Comparison of ENCODE assay signal across 22 cellular contexts in genomic region chr18:8783994-8784530, GRCh38.
DNase-seq lines count a peak whose midpoint lies in the region; ATAC-seq, FAIRE-seq and TF ChIP-seq lines count a peak whose summit lies in the region.
"Had no signal": no experiment of that assay in that cellular context is flagged by ENCODE, and none has a peak within 500 bp of the region (broad histone marks: within the 10 kb centered on the region; RNA-seq: fewer than 3 reads in every experiment).

No MANE protein-coding gene starts in this region.

- H3K4me1 Mint-ChIP-seq in activated CD8-positive, alpha-beta memory T cell treated with anti-CD3 and anti-CD28 coated beads, Interleukin-2, amount 10 ng/mL, durations not matched to agents 7 days and 5 days, result no peaks in the 10 kb centered on the region

- no peak overlapping the region for H4K5ac ChIP-seq in H1 (ENCODE audit: insufficient read length, low read depth, low read length)

- H3K79me1 ChIP-seq in H1 (ENCODE audit: low read depth, low read length) (no peaks in the 10 kb centered on the region; the same call in 1 of the 2 replicates), neuronal stem cell (ENCODE audit: low read depth, low read length) (no peaks in the 10 kb centered on the region)

- H3K4me3 ChIP-seq in BLaER1 treated with 17β-estradiol and CSF1 and Interleukin-3, amounts not matched to agents 10 nM and 100 nM, result peak overlapping the region; percentile 32 to 94 (median 64)
- H3K4me3 ChIP-seq in H1 (ENCODE audit: extremely low read depth in 1 of 4, insufficient read depth in 2 of 4, low read depth in 3 of 4, low read length in 4 of 4) (no peak overlapping the region), neuronal stem cell (ENCODE audit: low read length in 2 of 2) (no peak overlapping the region)
- H3K4me3 ChIP-seq: GM23338 had no signal

- no peak overlapping the region for H2BK15ac ChIP-seq in H1 (ENCODE audit: low read length)
- H2BK15ac ChIP-seq in neuronal stem cell (ENCODE audit: low read length), result no peak overlapping the region

- H4K20me1 ChIP-seq in BLaER1 treated with 17β-estradiol and CSF1 and Interleukin-3, amounts not matched to agents 10 nM and 100 nM, result peaks cover 0 to 33% (median 0%) of the 10 kb centered on the region in 11 experiments; a peak in 3 of 22 replicates
- no peaks in the 10 kb centered on the region for H4K20me1 ChIP-seq in H1 (replicated peaks in 1 of 2; ENCODE audit: control insufficient read depth in 1 of 2, insufficient read depth in 2 of 2, low read length in 2 of 2)

- H3K27ac Mint-ChIP-seq in activated CD8-positive, alpha-beta memory T cell treated with anti-CD3 and anti-CD28 coated beads, Interleukin-2, amount 10 ng/mL, durations not matched to agents 7 days and 5 days, result no peak overlapping the region
- H3K27ac Mint-ChIP-seq: B cell; CD4-positive, alpha-beta T cell; HFFc6 had no signal

- peak overlapping the region; percentile 86 to 99 (median 94) for H3K4me2 ChIP-seq in BLaER1 treated with 17β-estradiol and CSF1 and Interleukin-3, amounts not matched to agents 10 nM and 100 nM
- H3K4me2 ChIP-seq in H1 (ENCODE audit: insufficient read depth in 1 of 2, low read depth in 2 of 2, low read length in 2 of 2) (no peak overlapping the region), neuronal stem cell (ENCODE audit: insufficient read depth, low read length, poor library complexity, severe bottlenecking) (no peak overlapping the region)
- H3K4me2 ChIP-seq: GM23338 had no signal

- no peak overlapping the region for H3K56ac ChIP-seq in H1 (replicated peaks; ENCODE audit: insufficient read length, low read depth, low read length)

- H3K27me3 ChIP-seq in BLaER1 treated with 17β-estradiol and CSF1 and Interleukin-3, amounts not matched to agents 10 nM and 100 nM, result peaks cover 0 to 97% (median 0%) of the 10 kb centered on the region in 11 experiments; a peak in 7 of 22 replicates
- H3K27me3 ChIP-seq in H1 (replicated peaks in 1 of 4; ENCODE audit: control insufficient read depth in 3 of 4, extremely low read depth in 1 of 4, insufficient read depth in 3 of 4, low read length in 3 of 4) (no peaks in the 10 kb centered on the region), neuronal stem cell (ENCODE audit: control insufficient read depth in 3 of 3, insufficient read depth in 3 of 3, low read depth in 1 of 3, low read length in 3 of 3) (no peaks in the 10 kb centered on the region)

- DNase-seq in H1 (ENCODE audit: low read depth in 1 of 2, low spot score in 2 of 2) (no peak), neuronal stem cell (ENCODE audit: low spot score) (no peak), urothelium cell line (ENCODE audit: low spot score) (no peak), DMS53 treated with DMSO at 0.1 percent for 48 hours (lab: John Stamatoyannopoulos, UW; ENCODE audit: unreplicated experiment) (no peak)
- no peak for DNase-seq in activated CD8-positive, alpha-beta memory T cell treated with anti-CD3 and anti-CD28 coated beads, Interleukin-2, amount 10 ng/mL, durations not matched to agents 7 days and 5 days
- DNase-seq: Caco-2; CD4-positive, alpha-beta T cell; DMS53; GDM1; H7; HFFc6; KBM-7 had no signal

- TF ChIP-seq RAD21 in H1 (IDR thresholded peaks at IDR 0.05 in 1 of 2, conservative IDR thresholded peaks at IDR 0.05 in 1 of 2; ENCODE audit: low read depth in 2 of 2, low read length in 2 of 2), result no peak

- H4K91ac ChIP-seq in H1 (replicated peaks; ENCODE audit: insufficient read length, low read length) (no peak overlapping the region), neuronal stem cell (ENCODE audit: low read depth, low read length, poor library complexity) (peak overlapping the region; percentile 5)

- H3K23ac ChIP-seq in H1 (ENCODE audit: insufficient read length) (no peak overlapping the region), neuronal stem cell (ENCODE audit: low read depth, low read length, poor library complexity) (no peak overlapping the region)

- H2AFZ ChIP-seq in H1 (ENCODE audit: low read length), result no peak overlapping the region
- no peak overlapping the region for H2AFZ ChIP-seq in neuronal stem cell (ENCODE audit: low read length)
- H2AFZ ChIP-seq: GM23338 had no signal

- peaks cover 51 to 100% (median 90%) of the 10 kb centered on the region in 10 experiments for H3K4me1 ChIP-seq in BLaER1 treated with 17β-estradiol and CSF1 and Interleukin-3, amounts not matched to agents 10 nM and 100 nM
- peaks cover 0 to 2% (median 0%) of the 10 kb centered on the region in 4 experiments; a peak in 1 of 7 replicates for H3K4me1 ChIP-seq in H1 (replicated peaks in 1 of 4; ENCODE audit: control insufficient read depth in 3 of 4, insufficient read depth in 4 of 4, low read length in 3 of 4)
- H3K4me1 ChIP-seq in neuronal stem cell (ENCODE audit: control insufficient read depth in 2 of 2, insufficient read depth in 1 of 2, low read depth in 1 of 2, low read length in 2 of 2), result peaks cover 26 to 36% of the 10 kb centered on the region in 2 donors

- H3K9me3 Mint-ChIP-seq in activated CD8-positive, alpha-beta memory T cell treated with anti-CD3 and anti-CD28 coated beads, Interleukin-2, amount 10 ng/mL, durations not matched to agents 7 days and 5 days (ENCODE audit: low read depth), result no peaks in the 10 kb centered on the region
- H3K9me3 Mint-ChIP-seq: CD4-positive, alpha-beta T cell; GM23338; HFFc6; IgD-negative memory B cell had no signal

- TF ChIP-seq POLR2A in H1 (IDR thresholded peaks at IDR 0.05; ENCODE audit: control extremely low read depth in 1 of 2, low read depth in 2 of 2, low read length in 2 of 2), result no peak

- H3K27ac ChIP-seq in BLaER1 treated with 17β-estradiol and CSF1 and Interleukin-3, amounts not matched to agents 10 nM and 100 nM, result peak overlapping the region in 9 of 11 experiments; percentile 53 to 93 (median 84); a peak in 18 of 22 replicates
- H3K27ac ChIP-seq in H1 (ENCODE audit: low read depth, low read length) (no peak overlapping the region), neuronal stem cell (replicated peaks; ENCODE audit: low read length) (no peak overlapping the region)
- H3K27ac ChIP-seq: C4-2B had no signal

- H4K8ac ChIP-seq in H1 (ENCODE audit: extremely low read depth, insufficient read depth, low read length), result peak overlapping the region; percentile 9; the same call in 1 of the 2 replicates
- no peak overlapping the region for H4K8ac ChIP-seq in neuronal stem cell (ENCODE audit: low read depth, low read length)

- H3K14ac ChIP-seq in H1 (ENCODE audit: insufficient read length) (no peak overlapping the region), neuronal stem cell (ENCODE audit: low read length) (no peak overlapping the region)

- H2AK5ac ChIP-seq in H1 (ENCODE audit: low read depth, low read length) (no peak overlapping the region), neuronal stem cell (ENCODE audit: low read depth, low read length) (peak overlapping the region; percentile 29)

- no peak overlapping the region for H2BK20ac ChIP-seq in H1 (ENCODE audit: low read length)

- CTCF ChIA-PET in H1 (lab: Charles Lee; ENCODE audit: partially characterized antibody), result interaction anchor here (0.6 to 1.5 kb wide), 11 partner anchors 9 to 282 kb away, joined by 3 to 4 read pairs (median 3); no protein-coding TSS in a partner anchor
- CTCF ChIA-PET in activated CD8-positive, alpha-beta memory T cell treated with anti-CD3 and anti-CD28 coated beads, Interleukin-2, amount 10 ng/mL, durations not matched to agents 7 days and 5 days (lab: Charles Lee), result no interaction called here

- no peaks in the 10 kb centered on the region for H3K36me3 Mint-ChIP-seq in activated CD8-positive, alpha-beta memory T cell treated with anti-CD3 and anti-CD28 coated beads, Interleukin-2, amount 10 ng/mL, durations not matched to agents 7 days and 5 days

- FAIRE-seq in H1 (lab: Jason Lieb, UNC) (no peak), urothelium cell line (lab: Jason Lieb, UNC) (peak; percentile 32)
- FAIRE-seq: GM12892, GM18507, HepG2 had no signal

- H3K23me2 ChIP-seq in H1 (ENCODE audit: low read depth, low read length), result no peaks in the 10 kb centered on the region; the same call in 1 of the 2 replicates

- H2BK5ac ChIP-seq in H1 (ENCODE audit: low read depth, low read length), result no peak overlapping the region
- no peak overlapping the region for H2BK5ac ChIP-seq in neuronal stem cell (ENCODE audit: low read length)

- no peak overlapping the region for H3K4me3 Mint-ChIP-seq in activated CD8-positive, alpha-beta memory T cell treated with anti-CD3 and anti-CD28 coated beads, Interleukin-2, amount 10 ng/mL, durations not matched to agents 7 days and 5 days
- H3K4me3 Mint-ChIP-seq: B cell; CD4-positive, alpha-beta T cell; GM23338; HFFc6; IgD-negative memory B cell had no signal

- WGBS in H1 (ENCODE audit: extremely low coverage in 1 of 2, insufficient coverage in 1 of 2, insufficient read length in 1 of 2, insufficient replicate concordance in 2 of 2, low coverage in 1 of 2, low lambda C conversion rate in 2 of 2, missing lambda C conversion rate in 1 of 2), 2 experiments, result 94% methylated on average over 28 of the region's 35 CpGs; no CpG with 5 or more reads in 1 of the 2 experiments
- WGBS in neuronal stem cell (ENCODE audit: extremely low coverage in 2 of 2, insufficient read length in 2 of 2, insufficient replicate concordance in 1 of 2), 2 donors, result no CpG with 5 or more reads among the region's 35 CpGs

- TF ChIP-seq EP300 in H1 (IDR thresholded peaks at IDR 0.05; ENCODE audit: borderline replicate concordance in 1 of 2, low read depth in 2 of 2, low read length in 2 of 2), result no peak

- H3K79me2 ChIP-seq in H1 (ENCODE audit: control insufficient read depth in 1 of 2, insufficient read depth in 2 of 2, low read length in 2 of 2), result no peaks in the 10 kb centered on the region

- POLR2A ChIA-PET in H1 (lab: Charles Lee; ENCODE audit: partially characterized antibody), result interaction anchor here (1.2 kb wide), 1 partner anchor 55 kb away, joined by 3 read pairs; no protein-coding TSS in a partner anchor

- H3K27me3 Mint-ChIP-seq in activated CD8-positive, alpha-beta memory T cell treated with anti-CD3 and anti-CD28 coated beads, Interleukin-2, amount 10 ng/mL, durations not matched to agents 7 days and 5 days, result peaks cover 2% of the 10 kb centered on the region
- H3K27me3 Mint-ChIP-seq: B cell; CD4-positive, alpha-beta T cell; IgD-negative memory B cell had no signal

- no peak for ATAC-seq in activated CD8-positive, alpha-beta memory T cell treated with anti-CD3 and anti-CD28 coated beads, Interleukin-2, amount 10 ng/mL, durations not matched to agents 7 days and 5 days
- ATAC-seq in HG03097 (IDR thresholded peaks at IDR 0.05; ENCODE audit: low FRiP score, unreplicated experiment), result no peak
- ATAC-seq: GM23338, HCT116, HepG2 had no signal

- no peak overlapping the region for H3K18ac ChIP-seq in H1 (ENCODE audit: extremely low read depth, low read length)
- no peak overlapping the region for H3K18ac ChIP-seq in neuronal stem cell (ENCODE audit: low read length)

- H2BK12ac ChIP-seq in H1 (ENCODE audit: low read depth, low read length) (no peak overlapping the region), neuronal stem cell (ENCODE audit: low read length) (no peak overlapping the region)

- no peaks in the 10 kb centered on the region for H3K9me3 ChIP-seq in BLaER1 treated with 17β-estradiol and CSF1 and Interleukin-3, amounts not matched to agents 10 nM and 100 nM (replicated peaks in 1 of 11)
- H3K9me3 ChIP-seq in H1 (ENCODE audit: insufficient read depth in 2 of 2, low read depth in 1 of 2, low read length in 1 of 2), result no peaks in the 10 kb centered on the region
- H3K9me3 ChIP-seq in neuronal stem cell (replicated peaks in 1 of 2; ENCODE audit: control insufficient read depth in 2 of 2, insufficient read depth in 1 of 2, low read depth in 1 of 2, low read length in 2 of 2), result no peaks in the 10 kb centered on the region
- H3K9me3 ChIP-seq: Caco-2 had no signal

- H3K4ac ChIP-seq in H1 (replicated peaks; ENCODE audit: insufficient read length, low read depth, low read length), result no peak overlapping the region
- no peak overlapping the region for H3K4ac ChIP-seq in neuronal stem cell (ENCODE audit: low read length)

- peaks cover 0 to 59% (median 0%) of the 10 kb centered on the region in 11 experiments; a peak in 5 of 22 replicates for H3K36me3 ChIP-seq in BLaER1 treated with 17β-estradiol and CSF1 and Interleukin-3, amounts not matched to agents 10 nM and 100 nM
- peaks cover 7 to 46% (median 18%) of the 10 kb centered on the region in 4 experiments; a peak in 5 of 8 replicates for H3K36me3 ChIP-seq in H1 (ENCODE audit: control insufficient read depth in 2 of 4, insufficient read depth in 4 of 4, low read length in 3 of 4)
- peaks cover 3 to 33% of the 10 kb centered on the region in 2 donors for H3K36me3 ChIP-seq in neuronal stem cell (replicated peaks in 1 of 2; ENCODE audit: control insufficient read depth in 2 of 2, insufficient read depth in 2 of 2, low read length in 2 of 2)

- H3K9ac ChIP-seq in BLaER1 treated with 17β-estradiol and CSF1 and Interleukin-3, amounts not matched to agents 10 nM and 100 nM, result peak overlapping the region; percentile 3 to 89 (median 80); a peak in 19 of 22 replicates
- H3K9ac ChIP-seq in H1 (replicated peaks in 1 of 4; ENCODE audit: extremely low read depth in 1 of 4, low read depth in 3 of 4, low read length in 3 of 4), result no peak overlapping the region; a peak in 1 of 7 replicates
- H3K9ac ChIP-seq in neuronal stem cell (ENCODE audit: low read depth, low read length, poor library complexity), result no peak overlapping the region

- no peak for TF ChIP-seq CTCF in H1 (IDR thresholded peaks at IDR 0.05; ENCODE audit: control extremely low read depth in 1 of 3, insufficient read depth in 1 of 3, low read depth in 1 of 3, low read length in 3 of 3)

- H2BK120ac ChIP-seq in H1 (replicated peaks; ENCODE audit: low read depth, low read length), result no peak overlapping the region
- H2BK120ac ChIP-seq in neuronal stem cell (ENCODE audit: low read depth, low read length), result no peak overlapping the region

Comparison
In these comparisons a context has a peak if more than half of its experiments do, and no peak if none do; other contexts are left out.
1. H3K27ac ChIP-seq: peak in BLaER1 treated with 17β-estradiol and CSF1 and Interleukin-3, amounts not matched to agents 10 nM and 100 nM (9 of 11); none in H1 (single experiment) and neuronal stem cell (single experiment).
2. H3K4me2 ChIP-seq: peak in BLaER1 treated with 17β-estradiol and CSF1 and Interleukin-3, amounts not matched to agents 10 nM and 100 nM (11 of 11); none in H1 (0 of 2) and neuronal stem cell (single experiment).
3. H3K4me3 ChIP-seq: peak in BLaER1 treated with 17β-estradiol and CSF1 and Interleukin-3, amounts not matched to agents 10 nM and 100 nM (10 of 10); none in H1 (0 of 4) and neuronal stem cell (0 of 2).
4. H3K9ac ChIP-seq: peak in BLaER1 treated with 17β-estradiol and CSF1 and Interleukin-3, amounts not matched to agents 10 nM and 100 nM (11 of 11); none in H1 (0 of 4) and neuronal stem cell (single experiment).